ENCODE assay signal across 2 cellular contexts in the genomic region with DNA sequence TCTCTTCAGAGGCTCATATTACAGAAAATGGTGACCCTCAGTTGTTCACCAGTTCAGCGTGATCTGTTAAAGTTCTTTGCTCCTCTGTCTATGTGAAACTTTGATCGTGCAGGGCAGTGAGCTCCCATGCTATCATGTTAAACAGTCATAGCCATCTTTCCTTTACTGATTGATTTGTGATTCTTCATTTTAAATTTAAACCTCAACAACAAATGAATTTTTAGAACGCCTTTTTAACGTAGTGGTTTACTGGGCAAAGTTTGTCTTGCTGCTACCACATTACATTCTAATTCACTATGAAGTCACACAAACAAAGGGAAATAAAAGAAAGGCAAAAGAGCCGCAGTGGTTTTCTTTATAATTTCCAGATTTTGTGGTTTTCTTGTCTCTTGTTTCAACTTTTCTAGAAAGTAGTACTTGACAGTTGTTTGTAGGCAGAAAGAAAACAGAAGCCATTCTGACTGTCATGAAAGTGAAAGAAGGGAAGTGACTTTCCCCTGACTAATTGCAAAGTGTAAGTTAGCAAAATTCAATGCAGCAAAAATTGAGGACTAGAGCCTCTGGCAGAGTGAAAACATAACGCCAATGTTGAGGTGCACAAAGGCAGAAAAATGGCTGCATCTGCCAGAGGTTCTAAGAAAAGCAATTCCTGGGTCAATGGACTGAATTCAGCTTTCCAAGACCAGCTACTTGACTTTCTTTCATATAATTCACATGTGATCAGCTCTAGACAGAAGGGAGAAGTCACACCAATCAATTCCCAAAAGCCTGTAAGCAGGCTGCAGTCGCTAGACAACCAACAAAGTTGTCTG.
TF ChIP-seq lines count a peak whose summit lies in the region.

No MANE protein-coding gene starts in this region.

TF ChIP-seq in SK-N-SH, 30 proteins besides CTCF, POLR2A, EP300 and RAD21 (continued from another document):
- TF ChIP-seq, protein P1, sequence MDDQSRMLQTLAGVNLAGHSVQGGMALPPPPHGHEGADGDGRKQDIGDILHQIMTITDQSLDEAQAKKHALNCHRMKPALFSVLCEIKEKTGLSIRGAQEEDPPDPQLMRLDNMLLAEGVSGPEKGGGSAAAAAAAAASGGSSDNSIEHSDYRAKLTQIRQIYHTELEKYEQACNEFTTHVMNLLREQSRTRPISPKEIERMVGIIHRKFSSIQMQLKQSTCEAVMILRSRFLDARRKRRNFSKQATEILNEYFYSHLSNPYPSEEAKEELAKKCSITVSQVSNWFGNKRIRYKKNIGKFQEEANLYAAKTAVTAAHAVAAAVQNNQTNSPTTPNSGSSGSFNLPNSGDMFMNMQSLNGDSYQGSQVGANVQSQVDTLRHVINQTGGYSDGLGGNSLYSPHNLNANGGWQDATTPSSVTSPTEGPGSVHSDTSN (IDR thresholded peaks at IDR 0.05), result peak; percentile 21; the same call in 1 of the 2 replicates

TF ChIP-seq in SK-N-SH treated with all-trans-retinoic acid at 6 μM for 48 hours, 23 proteins besides CTCF, POLR2A, EP300 and RAD21 (continued from another document):
- TF ChIP-seq GLIS3 (CRISPR knock-in tag; IDR thresholded peaks at IDR 0.05) (no peak), CSDC2 (CRISPR knock-in tag; IDR thresholded peaks at IDR 0.05) (no peak), ISL1 (CRISPR knock-in tag; IDR thresholded peaks at IDR 0.05) (no peak), ESRRG (CRISPR knock-in tag; IDR thresholded peaks at IDR 0.05) (no peak), ARNTL (CRISPR knock-in tag; IDR thresholded peaks at IDR 0.05; ENCODE audit: borderline replicate concordance, low read depth) (no peak)
TF ChIP-seq in SK-N-SH treated with all-trans-retinoic acid at 6 μM for 48 hours: peak in this region for 0.
